Comparison of ENCODE assay signal across 8 cellular contexts in the genomic region with DNA sequence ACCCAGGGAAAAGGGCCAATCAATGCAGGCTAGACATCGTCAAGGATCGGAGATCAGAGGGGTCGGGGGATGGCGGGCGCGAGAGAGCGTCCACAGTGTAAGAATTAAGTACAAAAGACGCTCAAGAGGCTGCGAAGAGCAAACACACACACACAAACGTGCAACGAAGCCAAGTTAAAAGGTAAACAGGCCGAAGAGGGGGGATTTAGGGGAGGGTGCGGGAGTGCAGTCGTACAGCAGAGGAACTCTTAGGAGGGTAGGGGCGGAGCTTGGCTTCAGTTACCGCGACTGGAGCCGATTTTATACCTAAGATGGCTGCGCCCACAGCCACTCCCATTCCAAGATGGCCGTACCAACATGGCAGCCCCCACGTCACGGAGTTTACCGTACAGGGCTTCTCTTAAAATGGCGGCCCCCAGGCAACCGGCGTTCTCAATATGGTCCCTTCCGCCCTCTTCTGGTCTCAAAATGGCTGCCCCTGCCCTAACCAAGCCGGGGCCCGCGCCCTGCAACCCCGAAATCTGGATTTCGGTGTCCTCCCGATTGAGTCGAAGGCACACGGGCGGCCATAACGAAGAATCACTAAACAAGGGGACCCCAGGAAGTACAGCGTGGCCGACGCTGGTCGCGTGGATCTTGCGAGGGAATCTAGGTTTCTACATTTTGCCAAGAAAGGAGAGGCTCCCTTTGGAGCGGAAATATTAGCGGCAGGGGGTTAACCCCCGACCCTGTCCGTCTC. TPM values are rescaled to one million over a fixed set of nuclear protein-coding genes. Genes with fewer than 3 reads are reported as not detected.
DNase-seq lines count a peak whose midpoint lies in the region; ATAC-seq and TF ChIP-seq lines count a peak whose summit lies in the region.

No MANE protein-coding gene starts in this region.

- no peaks in the 10 kb centered on the region for H3K27me3 ChIP-seq in upper lobe of left lung

- peak in 3 of 4 donors; percentile 51 to 84 (median 77) for TF ChIP-seq POLR2A in upper lobe of left lung (IDR thresholded peaks at IDR 0.05)

- H3K36me3 ChIP-seq in ES-I3 (ENCODE audit: insufficient read depth, low read length) (no peaks in the 10 kb centered on the region; the same call in 1 of the 2 replicates), upper lobe of left lung (peaks cover 5 to 40% (median 32%) of the 10 kb centered on the region in 4 donors)

- intact Hi-C loops in left cardiac atrium (cut with DNase I): no loop called here
- intact Hi-C loops in posterior vena cava (cut with DNase I): no loop called here

- H3K9me3 ChIP-seq in ES-I3 (ENCODE audit: control insufficient read depth, insufficient read depth, low read length): no peaks in the 10 kb centered on the region
- H3K9me3 ChIP-seq in upper lobe of left lung: no peaks in the 10 kb centered on the region

- ATAC-seq in left cardiac atrium (peak; percentile 86 to 87), upper lobe of left lung (ENCODE audit: low FRiP score in 2 of 2) (peak; percentile 94)

- H3K4me1 ChIP-seq in ES-I3 (ENCODE audit: insufficient read depth, low read length) (no peaks in the 10 kb centered on the region), upper lobe of left lung (peaks cover 37 to 61% (median 47%) of the 10 kb centered on the region in 4 donors)

- DNase-seq in HCEC 1CT: peak; percentile 98
- peak; percentile 100 for DNase-seq in NCI-H1092 treated with DMSO at 0.1 percent for 48 hours (lab: John Stamatoyannopoulos, UW)
- peak; percentile 96 for DNase-seq in T follicular helper cell (ENCODE audit: low read depth)
- peak; percentile 96 for DNase-seq in amniotic epithelial cell (ENCODE audit: low read depth)
- DNase-seq in left cardiac atrium: peak; percentile 99
- peak; percentile 99 for DNase-seq in posterior vena cava (ENCODE audit: low spot score)
- peak; percentile 90 to 99 for DNase-seq in upper lobe of left lung

- peak in 2 of 6 experiments; percentile 15 to 31 for TF ChIP-seq CTCF in upper lobe of left lung (IDR thresholded peaks at IDR 0.05)

- TF ChIP-seq EP300 in upper lobe of left lung (IDR thresholded peaks at IDR 0.05): peak in 1 of 4 donors; percentile 29

- peak overlapping the region; percentile 49 to 66 (median 54) for H3K4me3 ChIP-seq in upper lobe of left lung

- H3K27ac ChIP-seq in upper lobe of left lung: peak overlapping the region; percentile 93 to 98 (median 95)

- WGBS in upper lobe of left lung, 2 donors: 1% methylated on average over 44 to 47 of the region's 47 CpGs

- H3K9ac ChIP-seq in ES-I3 (ENCODE audit: low read depth, low read length): peak overlapping the region; percentile 89

RNA-seq across cellular contexts. Expression of gene GNG3, which starts 2.0 kb away (rescaled TPM):
- not detected for total RNA-seq in left cardiac atrium
- not detected for total RNA-seq in posterior vena cava
- total RNA-seq in upper lobe of left lung: not detected

RNA-seq across cellular contexts. Expression of gene BSCL2, which starts 2.2 kb away (rescaled TPM):
- 10 to 100 TPM; 16.8 to 26.7 TPM for total RNA-seq in left cardiac atrium
- total RNA-seq in posterior vena cava: 10 to 100 TPM; 30.6 to 54.8 TPM
- 100 to 1,000 TPM in 2 of 6 donors, 10 to 100 TPM in 4; 75.5 to 198 (median 87.5) TPM for total RNA-seq in upper lobe of left lung

RNA-seq across cellular contexts. Expression of gene HNRNPUL2, which starts 17.8 kb away (rescaled TPM):
- total RNA-seq in left cardiac atrium (10 to 100 TPM; 31.0 to 36.2 TPM), posterior vena cava (10 to 100 TPM; 45.5 to 45.9 TPM), upper lobe of left lung (10 to 100 TPM; 23.9 to 76.5 (median 46.3) TPM)

RNA-seq across cellular contexts. Expression of gene TTC9C, which starts 18.9 kb away (rescaled TPM):
- 10 to 100 TPM; 14.0 to 15.9 TPM for total RNA-seq in left cardiac atrium
- total RNA-seq in posterior vena cava: 10 to 100 TPM; 19.0 to 20.6 TPM
- 10 to 100 TPM; 18.9 to 31.5 (median 28.6) TPM for total RNA-seq in upper lobe of left lung

RNA-seq across cellular contexts. Expression of gene LRRN4CL, which starts 20.1 kb away (rescaled TPM):
- 1 to 10 TPM; 6.1 to 7.3 TPM for total RNA-seq in left cardiac atrium
- total RNA-seq in posterior vena cava: 10 to 100 TPM; 13.9 to 14.8 TPM
- total RNA-seq in upper lobe of left lung: 1 to 10 TPM in 5 of 6 donors, under 1 TPM in 1; 0.61 to 6.4 (median 1.8) TPM

Comparison
In these comparisons a context has a peak if more than half of its experiments do, and no peak if none do; other contexts are left out.
1. Peak in every context shown above with its lines: DNase-seq, ATAC-seq, H3K4me3 ChIP-seq and H3K27ac ChIP-seq.